ENCODE assay signal across 21 cellular contexts in genomic region chr4:160877087-160877790, GRCh38.
DNase-seq lines count a peak whose midpoint lies in the region; TF ChIP-seq lines count a peak whose summit lies in the region.
"Had no signal": no experiment of that assay in that cellular context is flagged by ENCODE, and none has a peak within 500 bp of the region (broad histone marks: within the 10 kb centered on the region; RNA-seq: fewer than 3 reads in every experiment).

No MANE protein-coding gene starts in this region.

- DNase-seq in H7 (peak; percentile 2), SJCRH30 (peak; percentile 70 to 83), epithelial cell of esophagus (ENCODE audit: low read depth) (peak; percentile 25), renal cortical epithelial cell (ENCODE audit: low read depth) (peak; percentile 34), NCI-H345 treated with DMSO at 0.1 percent for 48 hours (lab: John Stamatoyannopoulos, UW; ENCODE audit: unreplicated experiment) (no peak), substantia nigra (lab: John Stamatoyannopoulos, UW) (no peak)
- no peak for DNase-seq in activated CD8-positive, alpha-beta memory T cell treated with anti-CD3 and anti-CD28 coated beads, Interleukin-2, amount 50 U/mL, for 48 hours
- DNase-seq: activated CD4-positive, alpha-beta T cell treated with anti-CD3 and anti-CD28 coated beads for 4 hours; activated naive CD4-positive, alpha-beta T cell treated with Interleukin-2 at 50 U/mL for 16 hours; activated T-cell treated with anti-CD3 and anti-CD28 coated beads, Interleukin-2, amount 50 U/mL, for 48 hours; adrenal gland; COR-L47; left colon; naive B cell; NCI-H1436 treated with DMSO at 0.1 percent for 48 hours; NCI-H524 treated with DMSO at 0.1 percent for 48 hours; SK-N-SH; stimulated activated CD4-positive, alpha-beta T cell treated with anti-CD3 and anti-CD28 coated beads, Interleukin-4, amount 100 ng/mL, for 1 hour; T-helper 17 cell had no signal

- no peak overlapping the region for H3K4me3 ChIP-seq in H7 (ENCODE audit: insufficient read depth, low read depth, low read length)
- no peak overlapping the region for H3K4me3 ChIP-seq in SJCRH30
- no peak overlapping the region for H3K4me3 ChIP-seq in epithelial cell of esophagus (ENCODE audit: low read length)
- H3K4me3 ChIP-seq: adrenal gland, BLaER1, suprapubic skin had no signal

- peaks cover 3% of the 10 kb centered on the region for H3K4me1 ChIP-seq in SJCRH30
- H3K4me1 ChIP-seq: adrenal gland, BLaER1, suprapubic skin had no signal

- no peaks in the 10 kb centered on the region for H3K36me3 ChIP-seq in H7 (replicated peaks; ENCODE audit: control insufficient read depth, insufficient read depth, low read length)
- H3K36me3 ChIP-seq in SJCRH30 = no peaks in the 10 kb centered on the region
- H3K36me3 ChIP-seq: adrenal gland, BLaER1, suprapubic skin had no signal

- TF ChIP-seq CTCF in epithelial cell of esophagus (IDR thresholded peaks at IDR 0.05; ENCODE audit: insufficient read depth, low read depth, low read length, missing control alignments) = no peak

- H3K27ac ChIP-seq in SJCRH30 = no peak overlapping the region
- no peak overlapping the region for H3K27ac ChIP-seq in substantia nigra (ENCODE audit: low read depth, low read length, poor library complexity, severe bottlenecking)
- H3K27ac ChIP-seq: adrenal gland, BLaER1, suprapubic skin had no signal

- no peaks in the 10 kb centered on the region for H3K27me3 ChIP-seq in H7 (ENCODE audit: control insufficient read depth, insufficient read depth, low read length)
- no peaks in the 10 kb centered on the region for H3K27me3 ChIP-seq in SJCRH30
- H3K27me3 ChIP-seq: adrenal gland, BLaER1, suprapubic skin had no signal

- no peaks in the 10 kb centered on the region for H3K9me3 ChIP-seq in SJCRH30 (replicated peaks)
- H3K9me3 ChIP-seq: adrenal gland, BLaER1, SK-N-SH, suprapubic skin had no signal

Comparison
In these comparisons a context has a peak if more than half of its experiments do, and no peak if none do; other contexts are left out.
1. DNase-seq: peak in H7 (single experiment), SJCRH30 (2 of 2), epithelial cell of esophagus (single experiment) and renal cortical epithelial cell (single experiment); none in activated CD8-positive, alpha-beta memory T cell treated with anti-CD3 and anti-CD28 coated beads, Interleukin-2, amount 50 U/mL, for 48 hours (single experiment), NCI-H345 treated with DMSO at 0.1 percent for 48 hours (single experiment) and substantia nigra (0 of 49).